In the genomic region with DNA sequence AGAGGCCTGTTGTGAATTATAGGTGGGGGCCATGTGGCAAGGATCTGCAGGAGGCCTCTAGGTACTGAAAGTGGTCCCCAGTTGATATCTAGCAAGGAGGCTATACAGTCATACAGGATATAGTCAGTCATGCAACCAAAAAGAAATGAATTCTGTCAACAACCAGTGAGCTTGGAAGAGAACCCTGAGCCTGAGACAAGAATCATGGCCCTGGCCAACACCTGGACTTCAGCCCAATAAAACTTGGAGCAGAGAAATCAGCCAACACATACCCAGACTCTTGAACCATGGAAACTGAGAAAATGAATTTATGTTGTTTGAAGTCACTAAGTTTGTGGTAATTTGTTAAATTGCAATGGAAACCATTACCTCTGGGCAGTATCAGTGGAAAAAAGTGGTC, we compare ENCODE assay signal across 23 cellular contexts.
DNase-seq lines count a peak whose midpoint lies in the region; ATAC-seq and FAIRE-seq lines count a peak whose summit lies in the region.
"Had no signal": no experiment of that assay in that cellular context is flagged by ENCODE, and none has a peak within 500 bp of the region (broad histone marks: within the 10 kb centered on the region; RNA-seq: fewer than 3 reads in every experiment).

No MANE protein-coding gene starts in this region.

- no peak overlapping the region for H3K4me3 ChIP-seq in aorta (ENCODE audit: low read length in 2 of 2)
- H3K4me3 ChIP-seq: A549; BLaER1 treated with 17β-estradiol and CSF1 and Interleukin-3, amounts not matched to agents 10 nM and 100 nM; GM12878 had no signal

- intact Hi-C loops in aorta (cut with DNase I): no loop called here

- in situ Hi-C loops in G401 (cut with HindIII; ENCODE audit: low sequenced_read_pairs): no loop called here

- no peak for ATAC-seq in stimulated activated memory B cell treated with anti-CD40 and anti-IgM and Interleukin-4, amounts not matched to agents 10 μg/mL and 1 μg/mL and 100 μg/mL, for 72 hours
- peak; percentile 53 for ATAC-seq in aorta (ENCODE audit: low FRiP score)
- ATAC-seq: A549; CD8-positive, alpha-beta T cell; GM12878 had no signal

- peak overlapping the region in 1 of 2 donors; percentile 10 for H3K27ac ChIP-seq in aorta (ENCODE audit: low read depth in 1 of 2, low read length in 2 of 2)
- H3K27ac ChIP-seq: 22Rv1; A549; BLaER1 treated with 17β-estradiol and CSF1 and Interleukin-3, amounts not matched to agents 10 nM and 100 nM; C4-2B had no signal

- DNase-seq in G401 (ENCODE audit: low spot score) (peak; percentile 5), NCI-H446 treated with DMSO at 0.1 percent for 48 hours (lab: John Stamatoyannopoulos, UW) (peak; percentile 67), aorta (peak in 1 of 2 donors; percentile 51), NCI-H2029 treated with DMSO at 0.1 percent for 48 hours (lab: John Stamatoyannopoulos, UW) (no peak), HTR-8/SVneo (ENCODE audit: insufficient read length, low spot score) (no peak)
- DNase-seq in activated CD4-positive, alpha-beta T cell treated with anti-CD3 and anti-CD28 coated beads for 1 hour: no peak
- DNase-seq: AML-193; Caco-2; Calu3; CD4-positive, alpha-beta T cell; CD8-positive, alpha-beta T cell; DMS79 treated with DMSO at 0.1 percent for 48 hours; GDM1 had no signal

- peaks cover 2% of the 10 kb centered on the region for H3K9me3 ChIP-seq in aorta (ENCODE audit: control insufficient read depth, low read length)
- H3K9me3 ChIP-seq: Caco-2 had no signal

- peak overlapping the region; percentile 9 for H3K27ac Mint-ChIP-seq in stimulated activated memory B cell treated with anti-CD40 and anti-IgM and Interleukin-4, amounts not matched to agents 10 μg/mL and 1 μg/mL and 100 μg/mL, for 72 hours
- H3K27ac Mint-ChIP-seq: B cell; CD4-positive, alpha-beta T cell; CD8-positive, alpha-beta T cell had no signal

- peaks cover 22% of the 10 kb centered on the region for H3K4me1 Mint-ChIP-seq in stimulated activated memory B cell treated with anti-CD40 and anti-IgM and Interleukin-4, amounts not matched to agents 10 μg/mL and 1 μg/mL and 100 μg/mL, for 72 hours

- no peaks in the 10 kb centered on the region for H3K27me3 ChIP-seq in aorta (ENCODE audit: control insufficient read depth in 1 of 2, insufficient read depth in 2 of 2, low read length in 1 of 2)
- H3K27me3 ChIP-seq: BLaER1 treated with 17β-estradiol and CSF1 and Interleukin-3, amounts not matched to agents 10 nM and 100 nM had no signal

- H3K36me3 Mint-ChIP-seq in stimulated activated memory B cell treated with anti-CD40 and anti-IgM and Interleukin-4, amounts not matched to agents 10 μg/mL and 1 μg/mL and 100 μg/mL, for 72 hours: no peaks in the 10 kb centered on the region
- H3K36me3 Mint-ChIP-seq: CD8-positive, alpha-beta T cell had no signal

- H3K4me3 Mint-ChIP-seq in stimulated activated memory B cell treated with anti-CD40 and anti-IgM and Interleukin-4, amounts not matched to agents 10 μg/mL and 1 μg/mL and 100 μg/mL, for 72 hours: no peak overlapping the region
- H3K4me3 Mint-ChIP-seq: B cell; CD4-positive, alpha-beta T cell; CD8-positive, alpha-beta T cell had no signal

- H3K4me1 ChIP-seq in aorta (ENCODE audit: control insufficient read depth in 1 of 2, insufficient read depth in 2 of 2, low read length in 2 of 2): no peaks in the 10 kb centered on the region
- H3K4me1 ChIP-seq: A549, Caco-2 had no signal

- no peak for FAIRE-seq in HTR-8/SVneo (lab: Jason Lieb, UNC)
- FAIRE-seq: A549, D721Med, GM12878, GM12892, GM18507 had no signal

- H3K36me3 ChIP-seq in aorta (ENCODE audit: control insufficient read depth in 1 of 2, insufficient read depth in 2 of 2, low read length in 1 of 2): no peaks in the 10 kb centered on the region
- H3K36me3 ChIP-seq: BLaER1 treated with 17β-estradiol and CSF1 and Interleukin-3, amounts not matched to agents 10 nM and 100 nM had no signal

- H3K9me3 Mint-ChIP-seq in stimulated activated memory B cell treated with anti-CD40 and anti-IgM and Interleukin-4, amounts not matched to agents 10 μg/mL and 1 μg/mL and 100 μg/mL, for 72 hours: peaks cover 9% of the 10 kb centered on the region
- H3K9me3 Mint-ChIP-seq: CD4-positive, alpha-beta T cell had no signal

- no peaks in the 10 kb centered on the region for H3K27me3 Mint-ChIP-seq in stimulated activated memory B cell treated with anti-CD40 and anti-IgM and Interleukin-4, amounts not matched to agents 10 μg/mL and 1 μg/mL and 100 μg/mL, for 72 hours
- H3K27me3 Mint-ChIP-seq: B cell; CD4-positive, alpha-beta T cell had no signal

Comparison
In these comparisons a context has a peak if more than half of its experiments do, and no peak if none do; other contexts are left out.
1. DNase-seq: peak in G401 (single experiment) and NCI-H446 treated with DMSO at 0.1 percent for 48 hours (single experiment); none in activated CD4-positive, alpha-beta T cell treated with anti-CD3 and anti-CD28 coated beads for 1 hour (single experiment), NCI-H2029 treated with DMSO at 0.1 percent for 48 hours (single experiment) and HTR-8/SVneo (single experiment).